In the genomic region with DNA sequence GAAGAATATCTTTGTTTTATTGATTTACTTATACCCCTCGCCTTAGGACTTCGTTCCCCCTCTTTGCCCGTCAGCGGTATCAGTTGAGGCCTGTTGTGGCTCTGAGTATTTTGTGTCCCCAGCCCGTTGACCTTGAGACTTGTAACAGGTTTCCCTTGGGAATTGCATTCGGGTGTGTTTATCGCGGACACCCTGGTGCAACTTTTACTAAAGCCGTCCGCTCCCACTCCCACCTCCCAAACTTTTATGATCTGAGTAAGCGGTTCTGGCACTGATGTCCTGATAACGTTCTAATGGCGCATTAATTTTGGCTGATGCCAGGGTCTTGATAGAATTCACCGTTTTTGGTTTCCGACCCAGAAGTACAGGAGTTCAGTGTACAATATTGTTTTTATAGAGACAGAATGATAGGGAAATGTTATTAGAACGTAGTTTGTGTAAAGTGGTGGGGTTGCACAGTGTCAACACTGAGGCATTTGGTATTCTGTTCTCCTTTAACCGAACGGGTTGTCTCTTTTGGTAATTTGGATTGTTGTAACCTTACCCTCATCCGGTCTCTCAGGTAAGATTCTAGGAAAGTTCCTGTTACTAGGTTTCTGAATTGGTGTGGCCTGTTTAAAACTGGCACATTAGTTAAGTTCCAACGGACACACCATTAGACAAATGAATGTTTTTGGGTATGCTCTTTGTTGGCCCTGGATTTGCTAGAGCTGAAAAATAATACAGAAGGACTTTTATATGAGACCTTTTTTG, we compare ENCODE assay signal across 8 cellular contexts. TPM values are rescaled to one million over a fixed set of nuclear protein-coding genes. Genes with fewer than 3 reads are reported as not detected.
A peak's percentile ranks its signal among the peaks of the same experiment; 100 is the strongest.
DNase-seq lines count a peak whose midpoint lies in the region; ATAC-seq and TF ChIP-seq lines count a peak whose summit lies in the region.

No MANE protein-coding gene starts in this region.

- CTCF ChIA-PET in CD4-positive, alpha-beta memory T cell (lab: Charles Lee; ENCODE audit: partially characterized antibody), result no interaction called here

- POLR2A ChIA-PET in CD4-positive, alpha-beta memory T cell (lab: Charles Lee; ENCODE audit: partially characterized antibody), result interaction anchor here (0.9 to 3.1 kb wide), 8 partner anchors 10 to 590 kb away, joined by 3 to 21 read pairs (median 8); partner anchors contain the start of genes CHP1, EXD1, NUSAP1 and OIP5

- H2AFZ ChIP-seq in parathyroid adenoma, result peak overlapping the region; percentile 81

- peaks cover 0 to 3% (median 0%) of the 10 kb centered on the region in 8 donors for H3K9me3 Mint-ChIP-seq in CD4-positive, alpha-beta memory T cell
- no peaks in the 10 kb centered on the region for H3K9me3 Mint-ChIP-seq in activated T-helper 1 cell treated with anti-CD3 and anti-CD28 coated beads, Interleukin-12 subunit alpha, Interleukin-12 subunit beta, Interleukin-2, Interleukin-4 antibody, amounts not matched to agents 30 ng/mL and 10 ng/mL and 1 ng/mL, durations not matched to agents 14 hours and 24 hours and 36 hours
- peaks cover 8% of the 10 kb centered on the region for H3K9me3 Mint-ChIP-seq in glutamatergic neuron (ENCODE audit: unreplicated experiment)

- intact Hi-C loops in CD4-positive, alpha-beta memory T cell (cut with micrococcal nuclease), result loop anchor here (5.0 kb wide), 3 partner anchors 133 to 382 kb away; partner anchors contain the start of genes INO80 and RTF1
- intact Hi-C loops in activated T-helper 1 cell treated with anti-CD3 and anti-CD28 coated beads, Interleukin-12 subunit alpha, Interleukin-12 subunit beta, Interleukin-2, Interleukin-4 antibody, amounts not matched to agents 30 ng/mL and 10 ng/mL and 1 ng/mL, durations not matched to agents 14 hours and 24 hours and 36 hours (cut with micrococcal nuclease), result loop anchor here (1.0 to 5.0 kb wide), 6 partner anchors 118 to 442 kb away; partner anchors contain the start of genes ITPKA, NDUFAF1, RTF1 and SPINT1

- TF ChIP-seq CTCF in HL-60 (IDR thresholded peaks at IDR 0.05; ENCODE audit: insufficient read depth, low read length) (no peak), glutamatergic neuron (IDR thresholded peaks at IDR 0.05; ENCODE audit: partially characterized antibody, unreplicated experiment) (no peak), parathyroid adenoma (IDR thresholded peaks at IDR 0.05) (no peak)

- peaks cover 7% of the 10 kb centered on the region for H3K79me2 ChIP-seq in parathyroid adenoma

- peak in 4 of 5 donors; percentile 12 to 28 (median 17) for DNase-seq in CD4-positive, alpha-beta memory T cell
- no peak for DNase-seq in HL-60 (ENCODE audit: low read depth in 1 of 2, low spot score in 1 of 2)
- no peak for DNase-seq in activated T-helper 1 cell treated with anti-CD3 and anti-CD28 coated beads, Interleukin-12 subunit alpha, Interleukin-12 subunit beta, Interleukin-2, Interleukin-4 antibody, amounts not matched to agents 30 ng/mL and 10 ng/mL and 1 ng/mL, durations not matched to agents 14 hours and 24 hours and 36 hours (ENCODE audit: low spot score)
- DNase-seq in glutamatergic neuron, result no peak
- no peak for DNase-seq in islet precursor cell
- DNase-seq in NCI-H774 (lab: John Stamatoyannopoulos, UW), result no peak

- peaks cover 33% of the 10 kb centered on the region for H3K36me3 ChIP-seq in CD4-positive, alpha-beta memory T cell (ENCODE audit: insufficient read depth, low read length)
- no peaks in the 10 kb centered on the region for H3K36me3 ChIP-seq in parathyroid adenoma (ENCODE audit: control insufficient read depth, insufficient read depth, low read length)

- H3K36me3 Mint-ChIP-seq in CD4-positive, alpha-beta memory T cell, result peaks cover 30 to 52% of the 10 kb centered on the region in 2 donors
- peaks cover 51% of the 10 kb centered on the region for H3K36me3 Mint-ChIP-seq in activated T-helper 1 cell treated with anti-CD3 and anti-CD28 coated beads, Interleukin-12 subunit alpha, Interleukin-12 subunit beta, Interleukin-2, Interleukin-4 antibody, amounts not matched to agents 30 ng/mL and 10 ng/mL and 1 ng/mL, durations not matched to agents 14 hours and 24 hours and 36 hours (ENCODE audit: low read depth)
- H3K36me3 Mint-ChIP-seq in glutamatergic neuron (ENCODE audit: unreplicated experiment), result no peaks in the 10 kb centered on the region

- H3K27ac ChIP-seq in CD4-positive, alpha-beta memory T cell (ENCODE audit: low read depth, low read length), result peak overlapping the region; percentile 86
- H3K27ac ChIP-seq in HL-60 (replicated peaks) (peak overlapping the region; percentile 95), parathyroid adenoma (peak overlapping the region; percentile 48)

- H3K4me3 Mint-ChIP-seq in CD4-positive, alpha-beta memory T cell, result peak overlapping the region; percentile 93 to 99 (median 98)
- peak overlapping the region; percentile 97 for H3K4me3 Mint-ChIP-seq in activated T-helper 1 cell treated with anti-CD3 and anti-CD28 coated beads, Interleukin-12 subunit alpha, Interleukin-12 subunit beta, Interleukin-2, Interleukin-4 antibody, amounts not matched to agents 30 ng/mL and 10 ng/mL and 1 ng/mL, durations not matched to agents 14 hours and 24 hours and 36 hours
- H3K4me3 Mint-ChIP-seq in glutamatergic neuron (ENCODE audit: unreplicated experiment), result peak overlapping the region; percentile 99

- no peak for ATAC-seq in HG03108 (IDR thresholded peaks at IDR 0.05; ENCODE audit: unreplicated experiment)

- peak overlapping the region; percentile 83 for H3K4me2 ChIP-seq in parathyroid adenoma (ENCODE audit: low read length)

- H3K4me3 ChIP-seq in CD4-positive, alpha-beta memory T cell (ENCODE audit: low read length in 2 of 2), result peak overlapping the region; percentile 91 to 97
- H3K4me3 ChIP-seq in HL-60 (replicated peaks; ENCODE audit: insufficient read depth, low read length), result peak overlapping the region; percentile 72
- H3K4me3 ChIP-seq in parathyroid adenoma (ENCODE audit: low read depth, low read length), result peak overlapping the region; percentile 86

- peaks cover 43% of the 10 kb centered on the region for H3K4me1 ChIP-seq in CD4-positive, alpha-beta memory T cell (ENCODE audit: insufficient read depth, low read length)
- no peaks in the 10 kb centered on the region for H3K4me1 ChIP-seq in parathyroid adenoma

- H3K27me3 Mint-ChIP-seq in CD4-positive, alpha-beta memory T cell, result no peaks in the 10 kb centered on the region
- no peaks in the 10 kb centered on the region for H3K27me3 Mint-ChIP-seq in activated T-helper 1 cell treated with anti-CD3 and anti-CD28 coated beads, Interleukin-12 subunit alpha, Interleukin-12 subunit beta, Interleukin-2, Interleukin-4 antibody, amounts not matched to agents 30 ng/mL and 10 ng/mL and 1 ng/mL, durations not matched to agents 14 hours and 24 hours and 36 hours (ENCODE audit: insufficient read depth)
- H3K27me3 Mint-ChIP-seq in glutamatergic neuron (ENCODE audit: unreplicated experiment), result peaks cover 7% of the 10 kb centered on the region

- peak overlapping the region; percentile 92 to 99 (median 98) for H3K27ac Mint-ChIP-seq in CD4-positive, alpha-beta memory T cell
- peak overlapping the region; percentile 92 for H3K27ac Mint-ChIP-seq in activated T-helper 1 cell treated with anti-CD3 and anti-CD28 coated beads, Interleukin-12 subunit alpha, Interleukin-12 subunit beta, Interleukin-2, Interleukin-4 antibody, amounts not matched to agents 30 ng/mL and 10 ng/mL and 1 ng/mL, durations not matched to agents 14 hours and 24 hours and 36 hours
- peak overlapping the region; percentile 98 for H3K27ac Mint-ChIP-seq in glutamatergic neuron (ENCODE audit: unreplicated experiment)

- H3K9ac ChIP-seq in parathyroid adenoma, result no peak overlapping the region

- H3K27me3 ChIP-seq in CD4-positive, alpha-beta memory T cell (ENCODE audit: insufficient read depth, low read length), result no peaks in the 10 kb centered on the region
- no peaks in the 10 kb centered on the region for H3K27me3 ChIP-seq in HL-60 (ENCODE audit: insufficient read depth, poor library complexity, severe bottlenecking)
- no peaks in the 10 kb centered on the region for H3K27me3 ChIP-seq in parathyroid adenoma (ENCODE audit: control insufficient read depth, insufficient read depth, low read length)

- no peaks in the 10 kb centered on the region for H3K9me3 ChIP-seq in CD4-positive, alpha-beta memory T cell (ENCODE audit: control insufficient read depth in 1 of 2, low read length in 2 of 2)
- no peaks in the 10 kb centered on the region for H3K9me3 ChIP-seq in parathyroid adenoma (ENCODE audit: control insufficient read depth, low read length)

- H3K4me1 Mint-ChIP-seq in CD4-positive, alpha-beta memory T cell, result peaks cover 28 to 55% (median 42%) of the 10 kb centered on the region in 4 donors
- H3K4me1 Mint-ChIP-seq in activated T-helper 1 cell treated with anti-CD3 and anti-CD28 coated beads, Interleukin-12 subunit alpha, Interleukin-12 subunit beta, Interleukin-2, Interleukin-4 antibody, amounts not matched to agents 30 ng/mL and 10 ng/mL and 1 ng/mL, durations not matched to agents 14 hours and 24 hours and 36 hours (ENCODE audit: low read depth), result peaks cover 53% of the 10 kb centered on the region
- peaks cover 16% of the 10 kb centered on the region for H3K4me1 Mint-ChIP-seq in glutamatergic neuron (ENCODE audit: low read depth, unreplicated experiment)

RNA-seq across cellular contexts. Expression of gene OIP5, which starts 47.8 kb away (rescaled TPM):
- total RNA-seq in CD4-positive, alpha-beta memory T cell, result under 1 TPM; 0.52 to 0.72 TPM
- under 1 TPM; 0.70 to 0.76 TPM for polyA plus RNA-seq in CD4-positive, alpha-beta memory T cell
- total RNA-seq in activated T-helper 1 cell treated with anti-CD3 and anti-CD28 coated beads, Interleukin-12 subunit alpha, Interleukin-12 subunit beta, Interleukin-2, Interleukin-4 antibody, amounts not matched to agents 30 ng/mL and 10 ng/mL and 1 ng/mL, durations not matched to agents 14 hours and 24 hours and 36 hours, result 15.6 and 17.6 TPM in 2 replicates
- total RNA-seq in glutamatergic neuron (ENCODE audit: unreplicated experiment), result 1.5 TPM

RNA-seq across cellular contexts. Expression of gene NUSAP1, which starts 48.1 kb away (rescaled TPM):
- total RNA-seq in CD4-positive, alpha-beta memory T cell, result 1 to 10 TPM; 3.5 to 4.2 TPM
- 1 to 10 TPM; 1.8 to 4.4 TPM for polyA plus RNA-seq in CD4-positive, alpha-beta memory T cell
- total RNA-seq in activated T-helper 1 cell treated with anti-CD3 and anti-CD28 coated beads, Interleukin-12 subunit alpha, Interleukin-12 subunit beta, Interleukin-2, Interleukin-4 antibody, amounts not matched to agents 30 ng/mL and 10 ng/mL and 1 ng/mL, durations not matched to agents 14 hours and 24 hours and 36 hours, result 112 and 117 TPM in 2 replicates
- total RNA-seq in glutamatergic neuron (ENCODE audit: unreplicated experiment), result 19.3 TPM

RNA-seq across cellular contexts. Expression of gene CHP1, which starts 53.5 kb away (rescaled TPM):
- total RNA-seq in CD4-positive, alpha-beta memory T cell, result 10 to 100 TPM; 26.4 to 27.1 TPM
- polyA plus RNA-seq in CD4-positive, alpha-beta memory T cell, result 10 to 100 TPM in 1 of 2 donors, 1 to 10 TPM in 1; 9.8 to 16.4 TPM
- total RNA-seq in activated T-helper 1 cell treated with anti-CD3 and anti-CD28 coated beads, Interleukin-12 subunit alpha, Interleukin-12 subunit beta, Interleukin-2, Interleukin-4 antibody, amounts not matched to agents 30 ng/mL and 10 ng/mL and 1 ng/mL, durations not matched to agents 14 hours and 24 hours and 36 hours, result 43.5 and 55.2 TPM in 2 replicates
- total RNA-seq in glutamatergic neuron (ENCODE audit: unreplicated experiment), result 65.6 TPM

RNA-seq across cellular contexts. Expression of gene EXD1, which starts 54.0 kb away (rescaled TPM):
- total RNA-seq in CD4-positive, alpha-beta memory T cell, result not detected
- polyA plus RNA-seq in CD4-positive, alpha-beta memory T cell, result not detected
- total RNA-seq in activated T-helper 1 cell treated with anti-CD3 and anti-CD28 coated beads, Interleukin-12 subunit alpha, Interleukin-12 subunit beta, Interleukin-2, Interleukin-4 antibody, amounts not matched to agents 30 ng/mL and 10 ng/mL and 1 ng/mL, durations not matched to agents 14 hours and 24 hours and 36 hours, result not detected in 2 replicates
- total RNA-seq in glutamatergic neuron (ENCODE audit: unreplicated experiment), result not detected

Comparison
In these comparisons a context has a peak if more than half of its experiments do, and no peak if none do; other contexts are left out.
1. DNase-seq: peak in CD4-positive, alpha-beta memory T cell (4 of 5); none in HL-60 (0 of 2), activated T-helper 1 cell treated with anti-CD3 and anti-CD28 coated beads, Interleukin-12 subunit alpha, Interleukin-12 subunit beta, Interleukin-2, Interleukin-4 antibody, amounts not matched to agents 30 ng/mL and 10 ng/mL and 1 ng/mL, durations not matched to agents 14 hours and 24 hours and 36 hours (single experiment), glutamatergic neuron (single experiment), islet precursor cell (single experiment) and NCI-H774 (single experiment).
2. Peak in every context shown above with its lines, with median percentiles within 50 percentile points of each other: H3K27ac ChIP-seq, H3K4me3 ChIP-seq, H3K27ac Mint-ChIP-seq and H3K4me3 Mint-ChIP-seq.